Comparison of ENCODE assay signal across 23 cellular contexts in the genomic region with DNA sequence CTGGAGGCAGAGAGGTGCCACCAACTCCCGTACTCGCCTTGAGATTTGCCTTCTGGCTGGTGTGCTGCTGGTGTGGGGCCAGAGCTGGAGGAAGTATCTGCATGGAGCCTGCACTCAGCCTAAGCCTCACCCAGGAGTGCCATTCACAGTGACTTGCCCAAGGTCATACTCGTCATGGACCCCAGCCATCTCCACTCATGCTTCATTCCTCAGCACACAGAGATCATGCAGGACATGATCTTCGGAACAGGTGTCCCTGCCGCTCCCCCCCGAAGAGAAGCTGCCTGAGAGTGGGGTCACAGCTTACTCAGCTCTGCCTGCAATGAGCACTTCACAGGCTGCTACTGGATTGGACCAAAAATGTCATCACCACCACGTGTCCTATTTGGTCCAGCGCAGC. TPM values are rescaled to one million over a fixed set of nuclear protein-coding genes. Genes with fewer than 3 reads are reported as not detected.
DNase-seq lines count a peak whose midpoint lies in the region; ATAC-seq, FAIRE-seq and TF ChIP-seq lines count a peak whose summit lies in the region.
"Had no signal": no experiment of that assay in that cellular context is flagged by ENCODE, and none has a peak within 500 bp of the region (broad histone marks: within the 10 kb centered on the region; RNA-seq: fewer than 3 reads in every experiment).

No MANE protein-coding gene starts in this region.

- TF ChIP-seq RAD21 in H1 (IDR thresholded peaks at IDR 0.05 in 1 of 2, conservative IDR thresholded peaks at IDR 0.05 in 1 of 2; ENCODE audit: low read depth in 2 of 2, low read length in 2 of 2) = no peak

- WGBS in H1 (ENCODE audit: extremely low coverage in 1 of 2, insufficient coverage in 1 of 2, insufficient read length in 1 of 2, insufficient replicate concordance in 2 of 2, low coverage in 1 of 2, low lambda C conversion rate in 2 of 2, missing lambda C conversion rate in 1 of 2), 2 experiments = 96% methylated on average over 8 of the region's 8 CpGs; no CpG with 5 or more reads in 1 of the 2 experiments
- 90 to 95% (median 92%) methylated on average over 6 to 8 of the region's 8 CpGs for WGBS in stomach, 5 donors

- no peaks in the 10 kb centered on the region; the same call in 1 of the 2 replicates for H3K27me3 Mint-ChIP-seq in WTC11 (ENCODE audit: low read depth)
- H3K27me3 Mint-ChIP-seq: CD4-positive, CD25-positive, alpha-beta regulatory T cell had no signal

- H2BK20ac ChIP-seq in H1 (ENCODE audit: low read length) = no peak overlapping the region

- H3K27ac ChIP-seq in H1 (ENCODE audit: low read depth, low read length) = no peak overlapping the region
- H3K27ac ChIP-seq in substantia nigra (ENCODE audit: low read depth, low read length, poor library complexity, severe bottlenecking) = peak overlapping the region; percentile 13
- no peak overlapping the region for H3K27ac ChIP-seq in stomach
- H3K27ac ChIP-seq: GM23248 had no signal

- no peak for FAIRE-seq in H1 (lab: Jason Lieb, UNC)
- FAIRE-seq: A204.1, GM12878, GM19239 had no signal

- no peak overlapping the region for H3K56ac ChIP-seq in H1 (replicated peaks; ENCODE audit: insufficient read length, low read depth, low read length)

- CTCF ChIA-PET in WTC11 (lab: Charles Lee) = interaction anchor here (1.3 kb wide), 1 partner anchor 28 kb away, joined by 4 read pairs; no protein-coding TSS in a partner anchor
- CTCF ChIA-PET in H1 (lab: Charles Lee; ENCODE audit: partially characterized antibody) = interaction anchor here (0.5 to 5.2 kb wide), 8 partner anchors 8 to 113 kb away, joined by 3 to 27 read pairs (median 5); a partner anchor contains a TSS

- intact Hi-C loops in sciatic nerve (cut with DNase I) = no loop called here
- intact Hi-C loops in stomach (cut with DNase I; ENCODE audit: low total_unique reads) = no loop called here

- H3K18ac ChIP-seq in H1 (ENCODE audit: extremely low read depth, low read length) = no peak overlapping the region

- no peak overlapping the region for H3K4me3 Mint-ChIP-seq in WTC11
- H3K4me3 Mint-ChIP-seq: CD4-positive, CD25-positive, alpha-beta regulatory T cell; CD8-positive, alpha-beta memory T cell had no signal

- no peak overlapping the region for H2AFZ ChIP-seq in H1 (ENCODE audit: low read length)
- H2AFZ ChIP-seq: GM23248 had no signal

- no peak overlapping the region for H2AK5ac ChIP-seq in H1 (ENCODE audit: low read depth, low read length)

- no peak overlapping the region for H3K4me2 ChIP-seq in H1 (ENCODE audit: insufficient read depth in 1 of 2, low read depth in 2 of 2, low read length in 2 of 2)

- no peak overlapping the region for H4K5ac ChIP-seq in H1 (ENCODE audit: insufficient read length, low read depth, low read length)

- H3K36me3 ChIP-seq in H1 (ENCODE audit: control insufficient read depth in 2 of 4, insufficient read depth in 4 of 4, low read length in 3 of 4) = no peaks in the 10 kb centered on the region
- no peaks in the 10 kb centered on the region for H3K36me3 ChIP-seq in stomach

- no peak overlapping the region for H2BK12ac ChIP-seq in H1 (ENCODE audit: low read depth, low read length)

- TF ChIP-seq POLR2A in H1 (IDR thresholded peaks at IDR 0.05; ENCODE audit: control extremely low read depth in 1 of 2, low read depth in 2 of 2, low read length in 2 of 2) (no peak), stomach (IDR thresholded peaks at IDR 0.05) (no peak)

- no peaks in the 10 kb centered on the region for H3K23me2 ChIP-seq in H1 (ENCODE audit: low read depth, low read length)

- peaks cover 8 to 30% (median 21%) of the 10 kb centered on the region in 4 experiments for H3K4me1 ChIP-seq in H1 (replicated peaks in 1 of 4; ENCODE audit: control insufficient read depth in 3 of 4, insufficient read depth in 4 of 4, low read length in 3 of 4)
- H3K4me1 ChIP-seq in stomach = peaks cover 4 to 36% (median 24%) of the 10 kb centered on the region in 4 donors
- H3K4me1 ChIP-seq: BE2C had no signal

- H3K9me3 ChIP-seq in H1 (ENCODE audit: insufficient read depth in 2 of 2, low read depth in 1 of 2, low read length in 1 of 2) (no peaks in the 10 kb centered on the region), stomach (no peaks in the 10 kb centered on the region)
- H3K9me3 ChIP-seq: BE2C had no signal

- DNase-seq in WTC11 (ENCODE audit: low spot score) (no peak), H1 (ENCODE audit: low read depth in 1 of 2, low spot score in 2 of 2) (no peak), omental fat pad (ENCODE audit: low spot score) (no peak), substantia nigra (lab: John Stamatoyannopoulos, UW) (no peak), sciatic nerve (ENCODE audit: low spot score) (no peak), NCI-H1092 treated with DMSO at 0.1 percent for 48 hours (lab: John Stamatoyannopoulos, UW) (no peak), stomach (no peak)
- DNase-seq: ACHN; BE2C; C1 segment of cervical spinal cord; CD4-positive, CD25-positive, alpha-beta regulatory T cell; COR-L47; DMS 273 treated with DMSO at 0.1 percent for 48 hours; DMS53; DND-41; EL; GM23248; H7 had no signal

- TF ChIP-seq CTCF in WTC11 (IDR thresholded peaks at IDR 0.05) (no peak), H1 (IDR thresholded peaks at IDR 0.05; ENCODE audit: control extremely low read depth in 1 of 3, insufficient read depth in 1 of 3, low read depth in 1 of 3, low read length in 3 of 3) (no peak), omental fat pad (IDR thresholded peaks at IDR 0.05) (no peak), stomach (IDR thresholded peaks at IDR 0.05) (no peak)

- POLR2A ChIA-PET in WTC11 (lab: Charles Lee) = no interaction called here
- POLR2A ChIA-PET in H1 (lab: Charles Lee; ENCODE audit: partially characterized antibody) = interaction anchor here (1.3 kb wide), 1 partner anchor 66 kb away, joined by 7 read pairs; a partner anchor contains a TSS

- H3K27ac Mint-ChIP-seq in WTC11 = peak overlapping the region; percentile 37; the same call in 1 of the 2 replicates

- H3K14ac ChIP-seq in H1 (ENCODE audit: insufficient read length) = no peak overlapping the region

- H3K27me3 ChIP-seq in H1 (replicated peaks in 1 of 4; ENCODE audit: control insufficient read depth in 3 of 4, extremely low read depth in 1 of 4, insufficient read depth in 3 of 4, low read length in 3 of 4) (no peaks in the 10 kb centered on the region), stomach (no peaks in the 10 kb centered on the region)
- H3K27me3 ChIP-seq: BE2C had no signal

- H3K4me1 Mint-ChIP-seq in WTC11 = peaks cover 53% of the 10 kb centered on the region
- H3K4me1 Mint-ChIP-seq: CD4-positive, CD25-positive, alpha-beta regulatory T cell; CD8-positive, alpha-beta memory T cell had no signal

- TF ChIP-seq EP300 in H1 (IDR thresholded peaks at IDR 0.05; ENCODE audit: borderline replicate concordance in 1 of 2, low read depth in 2 of 2, low read length in 2 of 2) (no peak), stomach (IDR thresholded peaks at IDR 0.05) (no peak)

- H2BK5ac ChIP-seq in H1 (ENCODE audit: low read depth, low read length) = peak overlapping the region; percentile 4; the same call in 1 of the 2 replicates

- H2BK120ac ChIP-seq in H1 (replicated peaks; ENCODE audit: low read depth, low read length) = no peak overlapping the region

- H3K4ac ChIP-seq in H1 (replicated peaks; ENCODE audit: insufficient read length, low read depth, low read length) = no peak overlapping the region

- ATAC-seq in WTC11 (no peak), omental fat pad (ENCODE audit: low FRiP score) (peak; percentile 21), sciatic nerve (no peak)
- ATAC-seq: GM12878, HCT116 had no signal

- H3K9ac ChIP-seq in H1 (replicated peaks in 1 of 4; ENCODE audit: extremely low read depth in 1 of 4, low read depth in 3 of 4, low read length in 3 of 4) = no peak overlapping the region
- H3K9ac ChIP-seq: GM23248 had no signal

- no peak overlapping the region for H4K8ac ChIP-seq in H1 (ENCODE audit: extremely low read depth, insufficient read depth, low read length)

- no peaks in the 10 kb centered on the region; the same call in 1 of the 2 replicates for H3K79me1 ChIP-seq in H1 (ENCODE audit: low read depth, low read length)

- H2BK15ac ChIP-seq in H1 (ENCODE audit: low read length) = no peak overlapping the region

- no peak overlapping the region for H3K23ac ChIP-seq in H1 (ENCODE audit: insufficient read length)

- H3K4me3 ChIP-seq in H1 (ENCODE audit: extremely low read depth in 1 of 4, insufficient read depth in 2 of 4, low read depth in 3 of 4, low read length in 4 of 4) = no peak overlapping the region
- no peak overlapping the region for H3K4me3 ChIP-seq in stomach
- H3K4me3 ChIP-seq: GM12878, GM23248 had no signal

- no peaks in the 10 kb centered on the region for H4K20me1 ChIP-seq in H1 (replicated peaks in 1 of 2; ENCODE audit: control insufficient read depth in 1 of 2, insufficient read depth in 2 of 2, low read length in 2 of 2)

- no peaks in the 10 kb centered on the region for H3K9me3 Mint-ChIP-seq in WTC11
- H3K9me3 Mint-ChIP-seq: CD4-positive, CD25-positive, alpha-beta regulatory T cell; CD8-positive, alpha-beta memory T cell had no signal

- H4K91ac ChIP-seq in H1 (replicated peaks; ENCODE audit: insufficient read length, low read length) = no peak overlapping the region

- H3K79me2 ChIP-seq in H1 (ENCODE audit: control insufficient read depth in 1 of 2, insufficient read depth in 2 of 2, low read length in 2 of 2) = no peaks in the 10 kb centered on the region

- H3K36me3 Mint-ChIP-seq in WTC11 = no peaks in the 10 kb centered on the region
- H3K36me3 Mint-ChIP-seq: CD8-positive, alpha-beta memory T cell had no signal

RNA-seq across cellular contexts. Expression of a gene that starts 49.0 kb away (rescaled TPM):
- total RNA-seq in WTC11 (2021) (22.1 to 27.2 TPM (median 25.6 TPM) in 3 replicates), omental fat pad (100 to 1,000 TPM in 3 of 4 donors, 10 to 100 TPM in 1; 91.0 to 240 (median 134) TPM), sciatic nerve (103 TPM), stomach (10 to 100 TPM in 2 of 5 donors, 1 to 10 TPM in 2, under 1 TPM in 1; 0.58 to 86.0 (median 8.9) TPM)
- total RNA-seq in H1 (2021; fragmentation: NEBNext Ultra II Directional; extraction: Animal tissue kit (Norgen Biotek cat#: 25700)) = 27.2 and 27.5 TPM in 2 replicates
- polyA plus RNA-seq in H1 (2011; rRNA removed) (11.5 and 22.5 TPM in 2 replicates), stomach (10 to 100 TPM; 20.2 to 25.3 (median 25.2) TPM)
- 13.7 TPM for polyA plus RNA-seq in H1 (2011; cell fraction: cytosol; rRNA removed)
- polyA plus RNA-seq in H1 (2011; cell fraction: nucleus; rRNA removed) = 62.5 TPM
- polyA plus RNA-seq in H1 (2012, experiment 1 of 2) = 13.1 to 20.2 TPM (median 19.2 TPM) in 4 replicates
- 21.5 TPM for polyA plus RNA-seq in H1 (2012, experiment 2 of 2)
- 6.5 TPM for polyA plus RNA-seq in H1 (2013, experiment 1 of 2)
- 5.8 TPM for polyA plus RNA-seq in H1 (2013, experiment 2 of 2)
- polyA minus RNA-seq in H1 (2011; rRNA and poly(A)+ RNA removed) = 8.1 and 13.0 TPM in 2 replicates
- polyA minus RNA-seq in H1 (2011; cell fraction: cytosol; rRNA and poly(A)+ RNA removed) = 9.8 TPM
- polyA minus RNA-seq in H1 (2011; cell fraction: nucleus; rRNA and poly(A)+ RNA removed) = 22.3 TPM

RNA-seq across cellular contexts. Expression of a gene that starts 52.3 kb away (rescaled TPM):
- total RNA-seq in WTC11 (2021) = 62.7 to 70.3 TPM (median 68.0 TPM) in 3 replicates
- 64.3 and 67.6 TPM in 2 replicates for total RNA-seq in H1 (2021; fragmentation: NEBNext Ultra II Directional; extraction: Animal tissue kit (Norgen Biotek cat#: 25700))
- 49.8 and 66.9 TPM in 2 replicates for polyA plus RNA-seq in H1 (2011; rRNA removed)
- polyA plus RNA-seq in H1 (2011; cell fraction: cytosol; rRNA removed) = 38.6 TPM
- 112 TPM for polyA plus RNA-seq in H1 (2011; cell fraction: nucleus; rRNA removed)
- 24.3 to 37.8 TPM (median 34.2 TPM) in 4 replicates for polyA plus RNA-seq in H1 (2012, experiment 1 of 2)
- polyA plus RNA-seq in H1 (2012, experiment 2 of 2) = 32.6 TPM
- 37.5 TPM for polyA plus RNA-seq in H1 (2013, experiment 1 of 2)
- 32.3 TPM for polyA plus RNA-seq in H1 (2013, experiment 2 of 2)
- polyA minus RNA-seq in H1 (2011; rRNA and poly(A)+ RNA removed) = 8.3 and 9.8 TPM in 2 replicates
- 32.6 TPM for polyA minus RNA-seq in H1 (2011; cell fraction: cytosol; rRNA and poly(A)+ RNA removed)
- 32.0 TPM for polyA minus RNA-seq in H1 (2011; cell fraction: nucleus; rRNA and poly(A)+ RNA removed)
- total RNA-seq in omental fat pad = 10 to 100 TPM; 10.2 to 16.6 (median 12.4) TPM
- total RNA-seq in sciatic nerve = 14.5 TPM
- total RNA-seq in stomach = 10 to 100 TPM in 4 of 5 donors, 1 to 10 TPM in 1; 7.3 to 37.9 (median 19.2) TPM
- 10 to 100 TPM in 1 of 3 donors, 1 to 10 TPM in 2; 2.1 to 12.7 (median 7.9) TPM for polyA plus RNA-seq in stomach
